1 cellular context compared by ENCODE assay signal in the genomic region with DNA sequence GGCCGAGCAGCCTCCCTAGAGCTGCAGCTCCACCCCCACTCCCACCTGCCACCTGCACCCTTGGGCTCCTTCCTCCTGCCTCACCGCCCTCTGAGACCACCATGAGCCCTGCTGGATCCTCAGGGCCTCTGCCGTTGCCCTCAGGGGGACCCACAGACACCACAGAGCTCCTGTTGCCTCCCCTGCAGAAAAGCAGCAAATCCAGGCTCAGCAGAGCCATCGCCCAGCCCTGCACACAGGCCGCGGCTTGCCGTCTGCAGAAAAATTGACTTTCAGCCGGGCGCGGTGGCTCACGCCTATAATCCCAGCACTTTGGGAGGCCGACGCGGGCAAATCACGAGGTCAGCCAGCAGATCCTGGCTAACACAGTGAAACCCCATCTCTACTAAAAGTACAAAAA.
TF ChIP-seq lines count a peak whose summit lies in the region.

No MANE protein-coding gene starts in this region.

TF ChIP-seq in GM12878, 131 proteins besides CTCF, POLR2A, EP300 and RAD21:
- TF ChIP-seq TCF3 (IDR thresholded peaks at IDR 0.05; ENCODE audit: borderline replicate concordance, insufficient read depth, low read depth, low read length), result no peak
